Comparison of ENCODE assay signal across 1 cellular context in the genomic region with DNA sequence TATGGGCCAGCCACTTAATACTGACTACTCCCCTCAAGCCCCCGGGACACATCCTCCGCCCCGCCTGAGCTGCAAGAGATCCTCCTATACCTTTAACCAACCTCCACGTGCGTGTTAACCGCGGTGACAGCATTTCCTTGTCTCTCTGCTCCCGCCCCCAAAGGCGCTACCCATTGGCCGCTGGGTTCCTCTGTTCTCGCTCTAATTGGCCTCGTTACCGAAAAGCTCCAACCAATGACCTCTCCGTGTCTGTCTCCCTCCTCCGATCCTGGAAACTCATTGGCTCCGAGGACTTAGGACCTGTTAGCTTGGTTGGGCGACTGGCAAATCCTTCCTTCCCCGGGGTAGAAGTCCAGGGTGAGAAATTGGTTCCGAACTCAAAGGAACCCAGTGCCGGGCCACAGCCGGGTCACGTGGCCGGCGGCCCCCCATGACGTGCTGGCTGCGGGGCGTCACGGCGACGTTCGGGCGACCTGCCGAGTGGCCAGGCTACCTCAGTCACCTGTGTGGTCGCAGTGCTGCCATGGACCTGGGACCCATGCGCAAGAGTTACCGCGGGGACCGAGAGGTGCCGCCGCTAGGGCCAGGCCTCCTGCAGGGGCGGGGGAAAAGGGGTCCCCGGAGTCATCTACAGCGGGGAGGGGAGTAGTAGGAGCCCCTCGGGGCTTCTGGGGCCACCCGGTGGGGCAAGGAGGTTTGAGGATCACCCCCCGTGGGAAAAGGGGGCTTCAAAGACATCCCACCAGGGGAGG.
TF ChIP-seq lines count a peak whose summit lies in the region.

A gene (plus strand): TSS at position 326 of the 752 bp plus-strand sequence. CDS start 105 bp downstream, at position 431.

TF ChIP-seq in K562, 482 proteins besides CTCF, POLR2A, EP300 and RAD21 (continued from another document and continues in another):
- TF ChIP-seq ZBTB7A (IDR thresholded peaks at IDR 0.05; ENCODE audit: borderline replicate concordance, control insufficient read depth, low read depth, low read length) (peak; percentile 75), NEUROD1 (IDR thresholded peaks at IDR 0.05; ENCODE audit: borderline replicate concordance, low read depth, low read length, partially characterized antibody) (peak; percentile 97), C11orf30 (IDR thresholded peaks at IDR 0.05; ENCODE audit: low read depth) (peak; percentile 69; the same call in 1 of the 2 replicates), PCBP2 (IDR thresholded peaks at IDR 0.05; ENCODE audit: low read depth, low read length, poor library complexity, severe bottlenecking) (no peak), XRCC4 (IDR thresholded peaks at IDR 0.05; ENCODE audit: extremely low read depth, insufficient read depth, insufficient read length) (no peak), CREBBP (IDR thresholded peaks at IDR 0.05; ENCODE audit: low read depth, low read length) (no peak), WHSC1 (IDR thresholded peaks at IDR 0.05; ENCODE audit: low read length) (no peak), SUPT5H (IDR thresholded peaks at IDR 0.05) (peak; percentile 67), EZH2 (IDR thresholded peaks at IDR 0.05; ENCODE audit: borderline replicate concordance, low read depth, low read length) (no peak), HNRNPK (IDR thresholded peaks at IDR 0.05; ENCODE audit: low read depth, low read length, poor library complexity, severe bottlenecking) (no peak), ZKSCAN3 (CRISPR knock-in tag; IDR thresholded peaks at IDR 0.05) (no peak), SIN3B (IDR thresholded peaks at IDR 0.05; ENCODE audit: low read depth) (peak; percentile 77; the same call in 1 of the 2 replicates), HNRNPUL1 (IDR thresholded peaks at IDR 0.05; ENCODE audit: low read length) (no peak), HDAC3 (IDR thresholded peaks at IDR 0.05; ENCODE audit: borderline replicate concordance, partially characterized antibody) (no peak), CREB1 (IDR thresholded peaks at IDR 0.05) (peak; percentile 41; the same call in 1 of the 2 replicates), CREB1 (CRISPR knock-in tag; IDR thresholded peaks at IDR 0.05) (peak; percentile 24; the same call in 1 of the 2 replicates), SAP30 (IDR thresholded peaks at IDR 0.05; ENCODE audit: borderline replicate concordance, insufficient read depth, low read depth, low read length, poor library complexity, severe bottlenecking) (peak; percentile 82), FOXA3 (CRISPR knock-in tag; conservative IDR thresholded peaks at IDR 0.05 in 1 of 2, IDR thresholded peaks at IDR 0.05 in 1 of 2) (no peak), MCM3 (IDR thresholded peaks at IDR 0.05) (no peak)
- TF ChIP-seq, protein P1, sequence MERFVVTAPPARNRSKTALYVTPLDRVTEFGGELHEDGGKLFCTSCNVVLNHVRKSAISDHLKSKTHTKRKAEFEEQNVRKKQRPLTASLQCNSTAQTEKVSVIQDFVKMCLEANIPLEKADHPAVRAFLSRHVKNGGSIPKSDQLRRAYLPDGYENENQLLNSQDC (CRISPR knock-in tag; IDR thresholded peaks at IDR 0.05): no peak
- TF ChIP-seq, protein P2, sequence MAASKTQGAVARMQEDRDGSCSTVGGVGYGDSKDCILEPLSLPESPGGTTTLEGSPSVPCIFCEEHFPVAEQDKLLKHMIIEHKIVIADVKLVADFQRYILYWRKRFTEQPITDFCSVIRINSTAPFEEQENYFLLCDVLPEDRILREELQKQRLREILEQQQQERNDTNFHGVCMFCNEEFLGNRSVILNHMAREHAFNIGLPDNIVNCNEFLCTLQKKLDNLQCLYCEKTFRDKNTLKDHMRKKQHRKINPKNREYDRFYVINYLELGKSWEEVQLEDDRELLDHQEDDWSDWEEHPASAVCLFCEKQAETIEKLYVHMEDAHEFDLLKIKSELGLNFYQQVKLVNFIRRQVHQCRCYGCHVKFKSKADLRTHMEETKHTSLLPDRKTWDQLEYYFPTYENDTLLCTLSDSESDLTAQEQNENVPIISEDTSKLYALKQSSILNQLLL (CRISPR knock-in tag; IDR thresholded peaks at IDR 0.05; ENCODE audit: borderline replicate concordance): no peak
- TF ChIP-seq, protein P3, sequence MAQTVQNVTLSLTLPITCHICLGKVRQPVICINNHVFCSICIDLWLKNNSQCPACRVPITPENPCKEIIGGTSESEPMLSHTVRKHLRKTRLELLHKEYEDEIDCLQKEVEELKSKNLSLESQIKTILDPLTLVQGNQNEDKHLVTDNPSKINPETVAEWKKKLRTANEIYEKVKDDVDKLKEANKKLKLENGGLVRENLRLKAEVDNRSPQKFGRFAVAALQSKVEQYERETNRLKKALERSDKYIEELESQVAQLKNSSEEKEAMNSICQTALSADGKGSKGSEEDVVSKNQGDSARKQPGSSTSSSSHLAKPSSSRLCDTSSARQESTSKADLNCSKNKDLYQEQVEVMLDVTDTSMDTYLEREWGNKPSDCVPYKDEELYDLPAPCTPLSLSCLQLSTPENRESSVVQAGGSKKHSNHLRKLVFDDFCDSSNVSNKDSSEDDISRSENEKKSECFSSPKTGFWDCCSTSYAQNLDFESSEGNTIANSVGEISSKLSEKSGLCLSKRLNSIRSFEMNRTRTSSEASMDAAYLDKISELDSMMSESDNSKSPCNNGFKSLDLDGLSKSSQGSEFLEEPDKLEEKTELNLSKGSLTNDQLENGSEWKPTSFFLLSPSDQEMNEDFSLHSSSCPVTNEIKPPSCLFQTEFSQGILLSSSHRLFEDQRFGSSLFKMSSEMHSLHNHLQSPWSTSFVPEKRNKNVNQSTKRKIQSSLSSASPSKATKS (CRISPR knock-in tag; IDR thresholded peaks at IDR 0.05): no peak
- TF ChIP-seq, protein P4, sequence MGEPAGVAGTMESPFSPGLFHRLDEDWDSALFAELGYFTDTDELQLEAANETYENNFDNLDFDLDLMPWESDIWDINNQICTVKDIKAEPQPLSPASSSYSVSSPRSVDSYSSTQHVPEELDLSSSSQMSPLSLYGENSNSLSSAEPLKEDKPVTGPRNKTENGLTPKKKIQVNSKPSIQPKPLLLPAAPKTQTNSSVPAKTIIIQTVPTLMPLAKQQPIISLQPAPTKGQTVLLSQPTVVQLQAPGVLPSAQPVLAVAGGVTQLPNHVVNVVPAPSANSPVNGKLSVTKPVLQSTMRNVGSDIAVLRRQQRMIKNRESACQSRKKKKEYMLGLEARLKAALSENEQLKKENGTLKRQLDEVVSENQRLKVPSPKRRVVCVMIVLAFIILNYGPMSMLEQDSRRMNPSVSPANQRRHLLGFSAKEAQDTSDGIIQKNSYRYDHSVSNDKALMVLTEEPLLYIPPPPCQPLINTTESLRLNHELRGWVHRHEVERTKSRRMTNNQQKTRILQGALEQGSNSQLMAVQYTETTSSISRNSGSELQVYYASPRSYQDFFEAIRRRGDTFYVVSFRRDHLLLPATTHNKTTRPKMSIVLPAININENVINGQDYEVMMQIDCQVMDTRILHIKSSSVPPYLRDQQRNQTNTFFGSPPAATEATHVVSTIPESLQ (CRISPR knock-in tag; IDR thresholded peaks at IDR 0.05): peak; percentile 86
- TF ChIP-seq, protein P5, sequence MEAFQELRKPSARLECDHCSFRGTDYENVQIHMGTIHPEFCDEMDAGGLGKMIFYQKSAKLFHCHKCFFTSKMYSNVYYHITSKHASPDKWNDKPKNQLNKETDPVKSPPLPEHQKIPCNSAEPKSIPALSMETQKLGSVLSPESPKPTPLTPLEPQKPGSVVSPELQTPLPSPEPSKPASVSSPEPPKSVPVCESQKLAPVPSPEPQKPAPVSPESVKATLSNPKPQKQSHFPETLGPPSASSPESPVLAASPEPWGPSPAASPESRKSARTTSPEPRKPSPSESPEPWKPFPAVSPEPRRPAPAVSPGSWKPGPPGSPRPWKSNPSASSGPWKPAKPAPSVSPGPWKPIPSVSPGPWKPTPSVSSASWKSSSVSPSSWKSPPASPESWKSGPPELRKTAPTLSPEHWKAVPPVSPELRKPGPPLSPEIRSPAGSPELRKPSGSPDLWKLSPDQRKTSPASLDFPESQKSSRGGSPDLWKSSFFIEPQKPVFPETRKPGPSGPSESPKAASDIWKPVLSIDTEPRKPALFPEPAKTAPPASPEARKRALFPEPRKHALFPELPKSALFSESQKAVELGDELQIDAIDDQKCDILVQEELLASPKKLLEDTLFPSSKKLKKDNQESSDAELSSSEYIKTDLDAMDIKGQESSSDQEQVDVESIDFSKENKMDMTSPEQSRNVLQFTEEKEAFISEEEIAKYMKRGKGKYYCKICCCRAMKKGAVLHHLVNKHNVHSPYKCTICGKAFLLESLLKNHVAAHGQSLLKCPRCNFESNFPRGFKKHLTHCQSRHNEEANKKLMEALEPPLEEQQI (IDR thresholded peaks at IDR 0.05): no peak
- TF ChIP-seq, protein P6, sequence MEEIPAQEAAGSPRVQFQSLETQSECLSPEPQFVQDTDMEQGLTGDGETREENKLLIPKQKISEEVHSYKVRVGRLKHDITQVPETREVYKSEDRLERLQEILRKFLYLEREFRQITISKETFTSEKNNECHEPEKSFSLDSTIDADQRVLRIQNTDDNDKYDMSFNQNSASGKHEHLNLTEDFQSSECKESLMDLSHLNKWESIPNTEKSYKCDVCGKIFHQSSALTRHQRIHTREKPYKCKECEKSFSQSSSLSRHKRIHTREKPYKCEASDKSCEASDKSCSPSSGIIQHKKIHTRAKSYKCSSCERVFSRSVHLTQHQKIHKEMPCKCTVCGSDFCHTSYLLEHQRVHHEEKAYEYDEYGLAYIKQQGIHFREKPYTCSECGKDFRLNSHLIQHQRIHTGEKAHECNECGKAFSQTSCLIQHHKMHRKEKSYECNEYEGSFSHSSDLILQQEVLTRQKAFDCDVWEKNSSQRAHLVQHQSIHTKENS (CRISPR knock-in tag; IDR thresholded peaks at IDR 0.05): no peak
- TF ChIP-seq, protein P7, sequence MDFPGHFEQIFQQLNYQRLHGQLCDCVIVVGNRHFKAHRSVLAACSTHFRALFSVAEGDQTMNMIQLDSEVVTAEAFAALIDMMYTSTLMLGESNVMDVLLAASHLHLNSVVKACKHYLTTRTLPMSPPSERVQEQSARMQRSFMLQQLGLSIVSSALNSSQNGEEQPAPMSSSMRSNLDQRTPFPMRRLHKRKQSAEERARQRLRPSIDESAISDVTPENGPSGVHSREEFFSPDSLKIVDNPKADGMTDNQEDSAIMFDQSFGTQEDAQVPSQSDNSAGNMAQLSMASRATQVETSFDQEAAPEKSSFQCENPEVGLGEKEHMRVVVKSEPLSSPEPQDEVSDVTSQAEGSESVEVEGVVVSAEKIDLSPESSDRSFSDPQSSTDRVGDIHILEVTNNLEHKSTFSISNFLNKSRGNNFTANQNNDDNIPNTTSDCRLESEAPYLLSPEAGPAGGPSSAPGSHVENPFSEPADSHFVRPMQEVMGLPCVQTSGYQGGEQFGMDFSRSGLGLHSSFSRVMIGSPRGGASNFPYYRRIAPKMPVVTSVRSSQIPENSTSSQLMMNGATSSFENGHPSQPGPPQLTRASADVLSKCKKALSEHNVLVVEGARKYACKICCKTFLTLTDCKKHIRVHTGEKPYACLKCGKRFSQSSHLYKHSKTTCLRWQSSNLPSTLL (IDR thresholded peaks at IDR 0.05): peak; percentile 84
- TF ChIP-seq, protein P8, sequence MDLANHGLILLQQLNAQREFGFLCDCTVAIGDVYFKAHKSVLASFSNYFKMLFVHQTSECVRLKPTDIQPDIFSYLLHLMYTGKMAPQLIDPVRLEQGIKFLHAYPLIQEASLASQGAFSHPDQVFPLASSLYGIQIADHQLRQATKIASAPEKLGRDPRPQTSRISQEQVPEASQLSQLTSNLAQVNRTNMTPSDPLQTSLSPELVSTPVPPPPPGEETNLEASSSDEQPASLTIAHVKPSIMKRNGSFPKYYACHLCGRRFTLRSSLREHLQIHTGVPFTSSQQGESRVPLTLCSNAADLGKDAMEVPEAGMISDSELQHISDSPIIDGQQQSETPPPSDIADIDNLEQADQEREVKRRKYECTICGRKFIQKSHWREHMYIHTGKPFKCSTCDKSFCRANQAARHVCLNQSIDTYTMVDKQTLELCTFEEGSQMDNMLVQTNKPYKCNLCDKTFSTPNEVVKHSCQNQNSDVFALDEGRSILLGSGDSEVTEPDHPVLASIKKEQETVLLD (IDR thresholded peaks at IDR 0.05): peak; percentile 42; the same call in 1 of the 2 replicates
- TF ChIP-seq, protein P9, sequence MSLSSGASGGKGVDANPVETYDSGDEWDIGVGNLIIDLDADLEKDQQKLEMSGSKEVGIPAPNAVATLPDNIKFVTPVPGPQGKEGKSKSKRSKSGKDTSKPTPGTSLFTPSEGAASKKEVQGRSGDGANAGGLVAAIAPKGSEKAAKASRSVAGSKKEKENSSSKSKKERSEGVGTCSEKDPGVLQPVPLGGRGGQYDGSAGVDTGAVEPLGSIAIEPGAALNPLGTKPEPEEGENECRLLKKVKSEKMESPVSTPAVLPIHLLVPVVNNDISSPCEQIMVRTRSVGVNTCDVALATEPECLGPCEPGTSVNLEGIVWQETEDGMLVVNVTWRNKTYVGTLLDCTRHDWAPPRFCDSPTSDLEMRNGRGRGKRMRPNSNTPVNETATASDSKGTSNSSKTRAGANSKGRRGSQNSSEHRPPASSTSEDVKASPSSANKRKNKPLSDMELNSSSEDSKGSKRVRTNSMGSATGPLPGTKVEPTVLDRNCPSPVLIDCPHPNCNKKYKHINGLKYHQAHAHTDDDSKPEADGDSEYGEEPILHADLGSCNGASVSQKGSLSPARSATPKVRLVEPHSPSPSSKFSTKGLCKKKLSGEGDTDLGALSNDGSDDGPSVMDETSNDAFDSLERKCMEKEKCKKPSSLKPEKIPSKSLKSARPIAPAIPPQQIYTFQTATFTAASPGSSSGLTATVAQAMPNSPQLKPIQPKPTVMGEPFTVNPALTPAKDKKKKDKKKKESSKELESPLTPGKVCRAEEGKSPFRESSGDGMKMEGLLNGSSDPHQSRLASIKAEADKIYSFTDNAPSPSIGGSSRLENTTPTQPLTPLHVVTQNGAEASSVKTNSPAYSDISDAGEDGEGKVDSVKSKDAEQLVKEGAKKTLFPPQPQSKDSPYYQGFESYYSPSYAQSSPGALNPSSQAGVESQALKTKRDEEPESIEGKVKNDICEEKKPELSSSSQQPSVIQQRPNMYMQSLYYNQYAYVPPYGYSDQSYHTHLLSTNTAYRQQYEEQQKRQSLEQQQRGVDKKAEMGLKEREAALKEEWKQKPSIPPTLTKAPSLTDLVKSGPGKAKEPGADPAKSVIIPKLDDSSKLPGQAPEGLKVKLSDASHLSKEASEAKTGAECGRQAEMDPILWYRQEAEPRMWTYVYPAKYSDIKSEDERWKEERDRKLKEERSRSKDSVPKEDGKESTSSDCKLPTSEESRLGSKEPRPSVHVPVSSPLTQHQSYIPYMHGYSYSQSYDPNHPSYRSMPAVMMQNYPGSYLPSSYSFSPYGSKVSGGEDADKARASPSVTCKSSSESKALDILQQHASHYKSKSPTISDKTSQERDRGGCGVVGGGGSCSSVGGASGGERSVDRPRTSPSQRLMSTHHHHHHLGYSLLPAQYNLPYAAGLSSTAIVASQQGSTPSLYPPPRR (CRISPR knock-in tag; IDR thresholded peaks at IDR 0.05; ENCODE audit: borderline replicate concordance): no peak
- TF ChIP-seq, protein P10, sequence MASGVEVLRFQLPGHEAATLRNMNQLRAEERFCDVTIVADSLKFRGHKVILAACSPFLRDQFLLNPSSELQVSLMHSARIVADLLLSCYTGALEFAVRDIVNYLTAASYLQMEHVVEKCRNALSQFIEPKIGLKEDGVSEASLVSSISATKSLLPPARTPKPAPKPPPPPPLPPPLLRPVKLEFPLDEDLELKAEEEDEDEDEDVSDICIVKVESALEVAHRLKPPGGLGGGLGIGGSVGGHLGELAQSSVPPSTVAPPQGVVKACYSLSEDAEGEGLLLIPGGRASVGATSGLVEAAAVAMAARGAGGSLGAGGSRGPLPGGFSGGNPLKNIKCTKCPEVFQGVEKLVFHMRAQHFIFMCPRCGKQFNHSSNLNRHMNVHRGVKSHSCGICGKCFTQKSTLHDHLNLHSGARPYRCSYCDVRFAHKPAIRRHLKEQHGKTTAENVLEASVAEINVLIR (CRISPR knock-in tag; IDR thresholded peaks at IDR 0.05): no peak
